8 cellular contexts compared by ENCODE assay signal in the genomic region with DNA sequence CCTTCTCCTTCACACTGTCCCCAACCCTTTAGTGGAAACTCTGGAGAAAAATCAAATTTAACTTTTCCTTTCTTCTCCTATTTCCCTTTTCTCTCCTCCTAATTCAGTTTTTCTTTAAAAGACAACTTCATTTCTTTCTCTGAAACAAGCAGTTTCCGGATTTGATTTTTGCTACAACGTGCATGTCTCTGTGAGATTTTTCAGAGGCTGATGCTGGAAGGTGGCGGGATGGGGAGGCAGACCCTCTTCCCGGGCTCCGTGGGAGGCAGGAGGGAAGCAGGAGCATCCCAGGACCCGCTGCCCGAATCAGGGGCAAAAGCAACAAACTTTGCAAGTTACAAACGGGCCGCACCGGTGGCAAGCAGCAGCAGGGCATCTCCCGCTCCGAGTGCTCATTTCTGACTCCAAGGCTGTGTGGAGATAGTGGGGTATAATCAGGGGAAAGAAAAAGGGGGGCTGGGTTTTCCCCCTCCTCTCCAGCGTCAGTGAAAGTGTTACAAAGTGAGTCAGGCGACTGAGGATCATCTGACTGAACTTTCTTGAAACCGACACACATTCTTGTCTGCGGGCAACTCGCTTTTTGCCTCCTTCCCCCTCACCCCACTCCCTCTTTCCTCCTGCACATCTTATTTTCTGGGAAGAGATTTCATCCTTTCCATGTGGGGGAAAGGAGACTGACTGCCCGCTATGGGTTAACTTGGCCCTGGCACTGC.
DNase-seq lines count a peak whose midpoint lies in the region; ATAC-seq lines count a peak whose summit lies in the region.

No MANE protein-coding gene starts in this region.

- in situ Hi-C loops in KBM-7 (cut with MboI; ENCODE audit: low pct_unique_long_range_greater_than_20kb, low sequenced_read_pairs) = no loop called here

- no peaks in the 10 kb centered on the region for H3K27me3 ChIP-seq in layer of hippocampus (ENCODE audit: control insufficient read depth, insufficient read depth, low read length)

- DNase-seq in KBM-7 = peak; percentile 35
- peak in 24 of 61 donors; percentile 21 to 77 (median 48) for DNase-seq in caudate nucleus (lab: John Stamatoyannopoulos, UW)
- peak; percentile 76 for DNase-seq in stromal cell of bone marrow (ENCODE audit: low read depth)
- no peak for DNase-seq in T1000 (lab: John Stamatoyannopoulos, UW)
- DNase-seq in stimulated activated CD8-positive, alpha-beta memory T cell treated with anti-CD3 and anti-CD28 coated beads, Interleukin-4, amount 100 ng/mL, for 48 hours = no peak
- no peak for DNase-seq in NCI-H526 (lab: John Stamatoyannopoulos, UW)

- no peak for ATAC-seq in GM19023 (IDR thresholded peaks at IDR 0.05; ENCODE audit: unreplicated experiment)

- H3K27ac ChIP-seq in caudate nucleus (ENCODE audit: low read depth, low read length) = peak overlapping the region; percentile 98
- H3K27ac ChIP-seq in layer of hippocampus (ENCODE audit: low read depth, low read length) = peak overlapping the region; percentile 97

Comparison
In these comparisons a context has a peak if more than half of its experiments do, and no peak if none do; other contexts are left out.
1. DNase-seq: peak in KBM-7 (single experiment) and stromal cell of bone marrow (single experiment); none in T1000 (single experiment), stimulated activated CD8-positive, alpha-beta memory T cell treated with anti-CD3 and anti-CD28 coated beads, Interleukin-4, amount 100 ng/mL, for 48 hours (single experiment) and NCI-H526 (0 of 2).